In the genomic region with DNA sequence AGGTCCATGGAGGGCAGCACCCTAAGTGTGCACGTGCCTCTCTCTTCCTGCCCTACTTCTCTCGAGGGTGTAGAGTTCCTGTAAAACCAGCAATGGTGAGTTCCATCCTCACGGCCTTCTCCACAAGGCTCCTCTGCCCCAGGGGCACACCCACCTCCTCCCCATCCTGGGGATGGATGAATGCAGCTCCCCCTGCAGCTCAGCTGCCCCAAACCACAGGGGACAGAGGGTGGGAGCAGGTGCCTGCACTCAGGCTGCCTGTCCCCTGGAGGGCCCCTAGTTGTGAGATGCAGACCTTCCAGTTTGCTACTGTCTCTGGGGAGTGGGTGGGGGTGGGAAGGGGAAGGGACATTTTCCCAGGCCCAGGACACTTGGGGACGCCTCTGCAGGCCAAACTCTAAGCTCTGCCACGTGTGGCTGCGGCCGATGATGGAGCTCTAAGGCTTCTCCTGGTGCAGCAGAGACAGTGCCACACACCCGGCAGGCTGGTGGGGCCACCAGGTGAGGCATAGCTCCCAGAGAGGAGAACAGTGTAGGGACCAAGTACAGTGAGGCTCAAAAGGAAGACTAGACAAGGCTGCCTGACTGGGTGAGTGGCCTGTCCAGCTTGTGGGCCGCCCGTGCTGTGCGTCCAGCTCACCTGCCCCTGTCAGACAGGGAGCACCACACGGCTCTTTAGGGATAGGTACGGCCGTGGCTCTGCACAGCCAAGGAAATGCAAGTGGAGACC, we compare ENCODE assay signal across 25 cellular contexts.
A peak's percentile ranks its signal among the peaks of the same experiment; 100 is the strongest.
DNase-seq lines count a peak whose midpoint lies in the region; ATAC-seq and TF ChIP-seq lines count a peak whose summit lies in the region.
"Had no signal": no experiment of that assay in that cellular context is flagged by ENCODE, and none has a peak within 500 bp of the region (broad histone marks: within the 10 kb centered on the region; RNA-seq: fewer than 3 reads in every experiment).

No MANE protein-coding gene starts in this region.

- intact Hi-C loops in esophagus muscularis mucosa (cut with DNase I): no loop called here

- H3K9me3 Mint-ChIP-seq in GM23338 (peaks cover 58% of the 10 kb centered on the region), progenitor cell of endocrine pancreas (ENCODE audit: low read depth) (peaks cover 38% of the 10 kb centered on the region)

- H3K4me1 ChIP-seq in esophagus muscularis mucosa: no peaks in the 10 kb centered on the region
- H3K4me1 ChIP-seq in suprapubic skin: no peaks in the 10 kb centered on the region
- H3K4me1 ChIP-seq in GM23338 (ENCODE audit: insufficient read depth): no peaks in the 10 kb centered on the region
- H3K4me1 ChIP-seq: Caco-2 had no signal

- TF ChIP-seq CTCF in esophagus muscularis mucosa (IDR thresholded peaks at IDR 0.05) (no peak), suprapubic skin (IDR thresholded peaks at IDR 0.05) (no peak), GM23338 (conservative IDR thresholded peaks at IDR 0.05; ENCODE audit: low read depth in 2 of 2) (no peak), progenitor cell of endocrine pancreas (IDR thresholded peaks at IDR 0.05; ENCODE audit: unreplicated experiment) (no peak)

- H3K9me3 ChIP-seq in esophagus muscularis mucosa: no peaks in the 10 kb centered on the region
- no peaks in the 10 kb centered on the region for H3K9me3 ChIP-seq in suprapubic skin
- H3K9me3 ChIP-seq: Caco-2 had no signal

- 84% methylated on average over 9 of the region's 14 CpGs for WGBS in esophagus muscularis mucosa
- 94% methylated on average over 10 of the region's 14 CpGs for WGBS in suprapubic skin

- H3K4me1 Mint-ChIP-seq in GM23338 (no peaks in the 10 kb centered on the region), progenitor cell of endocrine pancreas (ENCODE audit: low read depth) (no peaks in the 10 kb centered on the region)

- DNase-seq in D341Med (ENCODE audit: low spot score) (peak; percentile 8), HT1080 (ENCODE audit: low read depth) (peak; percentile 13), esophagus muscularis mucosa (ENCODE audit: extremely low spot score) (peak; percentile 81), suprapubic skin (ENCODE audit: low spot score in 2 of 2) (peak; percentile 20 to 60), GM23338 (ENCODE audit: low spot score) (no peak), progenitor cell of endocrine pancreas (ENCODE audit: low spot score, unreplicated experiment) (no peak), superior temporal gyrus (ENCODE audit: extremely low spot score) (no peak)
- DNase-seq: Caco-2; CD8-positive, alpha-beta T cell; DMS 273 treated with DMSO at 0.1 percent for 48 hours; DMS79; EL; GDM1; KBM-7; NCI-H1105 treated with DMSO at 0.1 percent for 48 hours; NCI-H146; NCI-H1930; NCI-H446 treated with DMSO at 0.1 percent for 48 hours; NCI-H526; NCI-H82; NK-92 treated with Interleukin-12 subunit alpha and Interleukin-12 subunit beta, amount 100 ng/mL, for 24 hours; RPMI8226; SHP77 had no signal

- no peaks in the 10 kb centered on the region for H3F3A ChIP-seq in GM23338 (replicated peaks; ENCODE audit: low read depth)

- no peak for ATAC-seq in GM23338
- ATAC-seq: CD8-positive, alpha-beta T cell; GM12878 had no signal

- H4K20me1 ChIP-seq in GM23338 (replicated peaks; ENCODE audit: insufficient read depth): no peaks in the 10 kb centered on the region

- no peaks in the 10 kb centered on the region for H3K9me2 ChIP-seq in GM23338 (ENCODE audit: insufficient read depth)

- no peak overlapping the region for H3K4me3 ChIP-seq in esophagus muscularis mucosa
- H3K4me3 ChIP-seq in suprapubic skin: no peak overlapping the region
- no peak overlapping the region for H3K4me3 ChIP-seq in GM23338
- H3K4me3 ChIP-seq: GM12878 had no signal

- H3K27me3 ChIP-seq in esophagus muscularis mucosa: peaks cover 0 to 6% (median 0%) of the 10 kb centered on the region in 4 donors
- peaks cover 4% of the 10 kb centered on the region for H3K27me3 ChIP-seq in suprapubic skin
- H3K27me3 ChIP-seq in GM23338 (ENCODE audit: insufficient read depth): no peaks in the 10 kb centered on the region

- TF ChIP-seq EP300 in esophagus muscularis mucosa (IDR thresholded peaks at IDR 0.05) (no peak), suprapubic skin (IDR thresholded peaks at IDR 0.05) (no peak)

- H3K27ac Mint-ChIP-seq in GM23338: no peak overlapping the region
- H3K27ac Mint-ChIP-seq in progenitor cell of endocrine pancreas: no peak overlapping the region
- H3K27ac Mint-ChIP-seq: CD8-positive, alpha-beta T cell had no signal

- TF ChIP-seq POLR2A in esophagus muscularis mucosa (IDR thresholded peaks at IDR 0.05; ENCODE audit: low read depth) (no peak), suprapubic skin (IDR thresholded peaks at IDR 0.05) (no peak)

- no peaks in the 10 kb centered on the region for H3K79me2 ChIP-seq in GM23338 (replicated peaks; ENCODE audit: insufficient read depth)

- H3K27ac ChIP-seq in esophagus muscularis mucosa (replicated peaks in 1 of 4) (no peak overlapping the region), suprapubic skin (no peak overlapping the region), GM23338 (ENCODE audit: low read depth) (no peak overlapping the region)
- H3K27ac ChIP-seq: C4-2B had no signal

- no peak overlapping the region for H2AFZ ChIP-seq in GM23338

- no peak overlapping the region for H3K4me2 ChIP-seq in GM23338

- H3K36me3 ChIP-seq in esophagus muscularis mucosa (no peaks in the 10 kb centered on the region), suprapubic skin (no peaks in the 10 kb centered on the region), GM23338 (ENCODE audit: insufficient read depth) (no peaks in the 10 kb centered on the region)

- peaks cover 41% of the 10 kb centered on the region for H3K36me3 Mint-ChIP-seq in GM23338 (ENCODE audit: low read depth)
- peaks cover 4% of the 10 kb centered on the region for H3K36me3 Mint-ChIP-seq in progenitor cell of endocrine pancreas (ENCODE audit: insufficient read depth)
- H3K36me3 Mint-ChIP-seq: CD8-positive, alpha-beta T cell had no signal

- H3K4me3 Mint-ChIP-seq in GM23338 (no peak overlapping the region), progenitor cell of endocrine pancreas (ENCODE audit: low read depth) (no peak overlapping the region)
- H3K4me3 Mint-ChIP-seq: CD8-positive, alpha-beta T cell had no signal

- peaks cover 6% of the 10 kb centered on the region for H3K27me3 Mint-ChIP-seq in GM23338 (ENCODE audit: insufficient read depth, low read depth, poor library complexity)
- H3K27me3 Mint-ChIP-seq in progenitor cell of endocrine pancreas: no peaks in the 10 kb centered on the region

TF ChIP-seq in GM23338, 12 proteins besides CTCF, POLR2A, EP300 and RAD21 (continues in another document):
- TF ChIP-seq POLR2AphosphoS5 (IDR thresholded peaks at IDR 0.05; ENCODE audit: low read depth) (no peak), EZH2 (IDR thresholded peaks at IDR 0.05; ENCODE audit: low read depth, unreplicated experiment) (no peak), ZNF114 (CRISPR knock-in tag; IDR thresholded peaks at IDR 0.05) (no peak), JUNB (IDR thresholded peaks at IDR 0.05; ENCODE audit: unreplicated experiment) (no peak), STAT1 (IDR thresholded peaks at IDR 0.05; ENCODE audit: unreplicated experiment) (no peak), EZH2phosphoT487 (IDR thresholded peaks at IDR 0.05; ENCODE audit: unreplicated experiment) (no peak)
- TF ChIP-seq, protein P1, sequence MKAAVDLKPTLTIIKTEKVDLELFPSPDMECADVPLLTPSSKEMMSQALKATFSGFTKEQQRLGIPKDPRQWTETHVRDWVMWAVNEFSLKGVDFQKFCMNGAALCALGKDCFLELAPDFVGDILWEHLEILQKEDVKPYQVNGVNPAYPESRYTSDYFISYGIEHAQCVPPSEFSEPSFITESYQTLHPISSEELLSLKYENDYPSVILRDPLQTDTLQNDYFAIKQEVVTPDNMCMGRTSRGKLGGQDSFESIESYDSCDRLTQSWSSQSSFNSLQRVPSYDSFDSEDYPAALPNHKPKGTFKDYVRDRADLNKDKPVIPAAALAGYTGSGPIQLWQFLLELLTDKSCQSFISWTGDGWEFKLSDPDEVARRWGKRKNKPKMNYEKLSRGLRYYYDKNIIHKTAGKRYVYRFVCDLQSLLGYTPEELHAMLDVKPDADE (IDR thresholded peaks at IDR 0.05): no peak

Comparison
In these comparisons a context has a peak if more than half of its experiments do, and no peak if none do; other contexts are left out.
1. DNase-seq: peak in D341Med (single experiment), HT1080 (single experiment), esophagus muscularis mucosa (single experiment) and suprapubic skin (2 of 2); none in GM23338 (single experiment), progenitor cell of endocrine pancreas (single experiment) and superior temporal gyrus (single experiment).